Comparison of ENCODE assay signal across 9 cellular contexts in genomic region chr11:61334434-61335354, GRCh38. TPM values are rescaled to one million over a fixed set of nuclear protein-coding genes. Genes with fewer than 3 reads are reported as not detected.
DNase-seq lines count a peak whose midpoint lies in the region; ATAC-seq and TF ChIP-seq lines count a peak whose summit lies in the region.
"Had no signal": no experiment of that assay in that cellular context is flagged by ENCODE, and none has a peak within 500 bp of the region (broad histone marks: within the 10 kb centered on the region; RNA-seq: fewer than 3 reads in every experiment).

No MANE protein-coding gene starts in this region.

- H3K4me3 ChIP-seq in fibroblast of villous mesenchyme (ENCODE audit: low read depth, low read length): no peak overlapping the region

- H3K27me3 Mint-ChIP-seq in activated CD8-positive, alpha-beta memory T cell treated with anti-CD3 and anti-CD28 coated beads, Interleukin-2, amount 10 ng/mL, durations not matched to agents 7 days and 5 days: no peaks in the 10 kb centered on the region

- TF ChIP-seq CTCF in VCaP (conservative IDR thresholded peaks at IDR 0.05): no peak
- no peak for TF ChIP-seq CTCF in fibroblast of villous mesenchyme (IDR thresholded peaks at IDR 0.05; ENCODE audit: insufficient read depth, low read depth, low read length)

- no peak for DNase-seq in activated CD8-positive, alpha-beta memory T cell treated with anti-CD3 and anti-CD28 coated beads, Interleukin-2, amount 10 ng/mL, durations not matched to agents 7 days and 5 days
- no peak for DNase-seq in activated CD8-positive, alpha-beta memory T cell treated with anti-CD3 and anti-CD28 coated beads, Interleukin-2, amount 50 U/mL, for 4 hours
- DNase-seq in fibroblast of villous mesenchyme (ENCODE audit: low read depth) (peak; percentile 51), occipital lobe (lab: John Stamatoyannopoulos, UW) (no peak), activated gamma-delta T cell treated with Interleukin-2 at 50 U/mL for 16 hours (no peak)
- DNase-seq in stimulated activated naive CD8-positive, alpha-beta T cell treated with anti-CD3 and anti-CD28 coated beads, Interleukin-15, Interleukin-2, amounts not matched to agents 100 U/mL and 50 U/mL, for 24 hours: peak; percentile 17
- DNase-seq: T1000 had no signal

- no peaks in the 10 kb centered on the region for H3K9me3 Mint-ChIP-seq in activated CD8-positive, alpha-beta memory T cell treated with anti-CD3 and anti-CD28 coated beads, Interleukin-2, amount 10 ng/mL, durations not matched to agents 7 days and 5 days (ENCODE audit: low read depth)

- no peak for ATAC-seq in activated CD8-positive, alpha-beta memory T cell treated with anti-CD3 and anti-CD28 coated beads, Interleukin-2, amount 10 ng/mL, durations not matched to agents 7 days and 5 days
- ATAC-seq in stimulated activated naive CD8-positive, alpha-beta T cell treated with anti-CD3 and anti-CD28 coated beads, Interleukin-15, Interleukin-2, amounts not matched to agents 100 U/mL and 50 U/mL, for 24 hours: no peak
- ATAC-seq in HG03175 (IDR thresholded peaks at IDR 0.05; ENCODE audit: unreplicated experiment): no peak

- peak overlapping the region; percentile 98 for H3K27ac Mint-ChIP-seq in activated CD8-positive, alpha-beta memory T cell treated with anti-CD3 and anti-CD28 coated beads, Interleukin-2, amount 10 ng/mL, durations not matched to agents 7 days and 5 days

- CTCF ChIA-PET in activated CD8-positive, alpha-beta memory T cell treated with anti-CD3 and anti-CD28 coated beads, Interleukin-2, amount 10 ng/mL, durations not matched to agents 7 days and 5 days (lab: Charles Lee): interaction anchor here (1.0 to 9.9 kb wide), 14 partner anchors 11 to 182 kb away, joined by 3 to 261 read pairs (median 10); partner anchors contain the start of genes CPSF7, CYB561A3, SDHAF2 and TMEM138

- peaks cover 64% of the 10 kb centered on the region for H3K4me1 Mint-ChIP-seq in activated CD8-positive, alpha-beta memory T cell treated with anti-CD3 and anti-CD28 coated beads, Interleukin-2, amount 10 ng/mL, durations not matched to agents 7 days and 5 days

- H3K4me3 Mint-ChIP-seq in activated CD8-positive, alpha-beta memory T cell treated with anti-CD3 and anti-CD28 coated beads, Interleukin-2, amount 10 ng/mL, durations not matched to agents 7 days and 5 days: peak overlapping the region; percentile 86

- peaks cover 19% of the 10 kb centered on the region for H3K36me3 Mint-ChIP-seq in activated CD8-positive, alpha-beta memory T cell treated with anti-CD3 and anti-CD28 coated beads, Interleukin-2, amount 10 ng/mL, durations not matched to agents 7 days and 5 days

- H3K27ac ChIP-seq in VCaP: peak overlapping the region; percentile 93

RNA-seq across cellular contexts. Expression of gene TKFC, which starts 1.7 kb away (rescaled TPM):
- 10 to 100 TPM; 36.9 to 42.3 TPM for total RNA-seq in activated CD8-positive, alpha-beta memory T cell treated with anti-CD3 and anti-CD28 coated beads, Interleukin-2, amount 10 ng/mL, durations not matched to agents 7 days and 5 days
- total RNA-seq in fibroblast of villous mesenchyme (22.9 and 23.7 TPM in 2 replicates), occipital lobe (10.6 TPM)

RNA-seq across cellular contexts. Expression of gene DDB1, which starts 1.8 kb away (rescaled TPM):
- total RNA-seq in activated CD8-positive, alpha-beta memory T cell treated with anti-CD3 and anti-CD28 coated beads, Interleukin-2, amount 10 ng/mL, durations not matched to agents 7 days and 5 days: 100 to 1,000 TPM; 189 to 258 TPM
- total RNA-seq in fibroblast of villous mesenchyme (252 and 335 TPM in 2 replicates), occipital lobe (210 TPM)

RNA-seq across cellular contexts. Expression of gene CYB561A3, which starts 27.0 kb away (rescaled TPM):
- 10 to 100 TPM; 43.9 to 51.2 TPM for total RNA-seq in activated CD8-positive, alpha-beta memory T cell treated with anti-CD3 and anti-CD28 coated beads, Interleukin-2, amount 10 ng/mL, durations not matched to agents 7 days and 5 days
- total RNA-seq in fibroblast of villous mesenchyme (124 and 144 TPM in 2 replicates), occipital lobe (8.9 TPM)

RNA-seq across cellular contexts. Expression of gene TMEM138, which starts 27.5 kb away (rescaled TPM):
- 10 to 100 TPM; 48.3 to 60.6 TPM for total RNA-seq in activated CD8-positive, alpha-beta memory T cell treated with anti-CD3 and anti-CD28 coated beads, Interleukin-2, amount 10 ng/mL, durations not matched to agents 7 days and 5 days
- total RNA-seq in fibroblast of villous mesenchyme (45.7 and 59.2 TPM in 2 replicates), occipital lobe (24.2 TPM)

RNA-seq across cellular contexts. Expression of gene VWCE, which starts 39.6 kb away (rescaled TPM):
- total RNA-seq in activated CD8-positive, alpha-beta memory T cell treated with anti-CD3 and anti-CD28 coated beads, Interleukin-2, amount 10 ng/mL, durations not matched to agents 7 days and 5 days: 1 to 10 TPM; 3.8 to 3.9 TPM
- total RNA-seq in fibroblast of villous mesenchyme (1.3 and 2.2 TPM in 2 replicates), occipital lobe (2.7 TPM)

Comparison
In these comparisons a context has a peak if more than half of its experiments do, and no peak if none do; other contexts are left out.
1. DNase-seq: peak in fibroblast of villous mesenchyme (single experiment) and stimulated activated naive CD8-positive, alpha-beta T cell treated with anti-CD3 and anti-CD28 coated beads, Interleukin-15, Interleukin-2, amounts not matched to agents 100 U/mL and 50 U/mL, for 24 hours (single experiment); none in activated CD8-positive, alpha-beta memory T cell treated with anti-CD3 and anti-CD28 coated beads, Interleukin-2, amount 10 ng/mL, durations not matched to agents 7 days and 5 days (single experiment), activated CD8-positive, alpha-beta memory T cell treated with anti-CD3 and anti-CD28 coated beads, Interleukin-2, amount 50 U/mL, for 4 hours (single experiment), occipital lobe (single experiment) and activated gamma-delta T cell treated with Interleukin-2 at 50 U/mL for 16 hours (single experiment).